In genomic region chr4:112589207-112589606, GRCh38 we compare ENCODE assay signal across 17 cellular contexts. TPM values are rescaled to one million over a fixed set of nuclear protein-coding genes. Genes with fewer than 3 reads are reported as not detected.
DNase-seq lines count a peak whose midpoint lies in the region; ATAC-seq and TF ChIP-seq lines count a peak whose summit lies in the region.
"Had no signal": no experiment of that assay in that cellular context is flagged by ENCODE, and none has a peak within 500 bp of the region (broad histone marks: within the 10 kb centered on the region; RNA-seq: fewer than 3 reads in every experiment).

No MANE protein-coding gene starts in this region.

- H3K27ac Mint-ChIP-seq in chondrocyte (ENCODE audit: unreplicated experiment) (no peak overlapping the region), T-helper 17 cell (no peak overlapping the region)
- H3K27ac Mint-ChIP-seq: activated naive CD4-positive, alpha-beta T cell treated with anti-CD3 and anti-CD28 coated beads, Interleukin-2, amount 50 U/mL, for 24 hours; H9 had no signal

- CTCF ChIA-PET in SK-N-SH (lab: Yijun Ruan, JAX): interaction anchor here (3.5 kb wide), 1 partner anchor 15 kb away, joined by 16 read pairs; no protein-coding TSS in a partner anchor

- no peak for TF ChIP-seq RAD21 in SK-N-SH (IDR thresholded peaks at IDR 0.05; ENCODE audit: low read length)

- no peaks in the 10 kb centered on the region for H3K36me3 ChIP-seq in SK-N-SH (replicated peaks in 1 of 2; ENCODE audit: control insufficient read depth in 1 of 2, insufficient read depth in 2 of 2, low read length in 1 of 2)

- H3K27me3 Mint-ChIP-seq in chondrocyte (ENCODE audit: low read depth) (no peaks in the 10 kb centered on the region), T-helper 17 cell (no peaks in the 10 kb centered on the region)
- H3K27me3 Mint-ChIP-seq: activated naive CD4-positive, alpha-beta T cell treated with anti-CD3 and anti-CD28 coated beads, Interleukin-2, amount 50 U/mL, for 24 hours; central memory CD8-positive, alpha-beta T cell had no signal

- no peaks in the 10 kb centered on the region for H4K20me1 ChIP-seq in SK-N-SH (ENCODE audit: insufficient read depth)

- H3K27me3 ChIP-seq in SK-N-SH (ENCODE audit: insufficient read depth): no peaks in the 10 kb centered on the region

- H2AFZ ChIP-seq in SK-N-SH (ENCODE audit: low read depth): no peak overlapping the region

- H3K4me2 ChIP-seq in SK-N-SH: no peak overlapping the region

- TF ChIP-seq CTCF in SK-N-SH (IDR thresholded peaks at IDR 0.05) (no peak), fibroblast of mammary gland (conservative IDR thresholded peaks at IDR 0.05; ENCODE audit: control insufficient read depth, insufficient read depth, low read depth, low read length) (no peak), chondrocyte (IDR thresholded peaks at IDR 0.05) (no peak)

- TF ChIP-seq EP300 in SK-N-SH (IDR thresholded peaks at IDR 0.05; ENCODE audit: borderline replicate concordance in 1 of 2, low read depth in 1 of 2, low read length in 1 of 2): no peak

- DNase-seq in SK-N-SH: no peak
- peak; percentile 56 for DNase-seq in RKO (ENCODE audit: low spot score)
- DNase-seq in fibroblast of mammary gland (ENCODE audit: low read depth): peak; percentile 43
- DNase-seq in stromal cell of bone marrow (ENCODE audit: low read depth): peak; percentile 8
- no peak for DNase-seq in stimulated activated CD4-positive, alpha-beta T cell treated with anti-CD3 and anti-CD28 coated beads, Interleukin-4, amount 100 ng/mL, for 4 hours
- no peak for DNase-seq in chondrocyte (ENCODE audit: low spot score)
- DNase-seq in T-helper 17 cell: no peak
- DNase-seq: 8988T, COR-L47, H9, left ventricle myocardium superior, NCI-H1105 had no signal

- H3K4me3 ChIP-seq in SK-N-SH (ENCODE audit: low read depth in 2 of 2, low read length in 1 of 2) (no peak overlapping the region), fibroblast of mammary gland (ENCODE audit: control insufficient read depth, low read depth, low read length) (no peak overlapping the region)
- H3K4me3 ChIP-seq: skin epidermis had no signal

- no peak overlapping the region for H3K4me3 Mint-ChIP-seq in chondrocyte (ENCODE audit: unreplicated experiment)
- no peak overlapping the region for H3K4me3 Mint-ChIP-seq in T-helper 17 cell
- H3K4me3 Mint-ChIP-seq: activated naive CD4-positive, alpha-beta T cell treated with anti-CD3 and anti-CD28 coated beads, Interleukin-2, amount 50 U/mL, for 24 hours; central memory CD8-positive, alpha-beta T cell; H9 had no signal

- H3K27ac ChIP-seq in SK-N-SH (ENCODE audit: low read depth in 2 of 2, low read length in 1 of 2): no peak overlapping the region
- H3K27ac ChIP-seq: skin epidermis had no signal

- H3K36me3 Mint-ChIP-seq in chondrocyte (ENCODE audit: low read depth) (peaks cover 5% of the 10 kb centered on the region), T-helper 17 cell (ENCODE audit: low read depth) (no peaks in the 10 kb centered on the region)

- no peaks in the 10 kb centered on the region for H3K4me1 Mint-ChIP-seq in chondrocyte (ENCODE audit: low read depth)
- H3K4me1 Mint-ChIP-seq in T-helper 17 cell: peaks cover 3% of the 10 kb centered on the region
- H3K4me1 Mint-ChIP-seq: activated naive CD4-positive, alpha-beta T cell treated with anti-CD3 and anti-CD28 coated beads, Interleukin-2, amount 50 U/mL, for 24 hours; central memory CD8-positive, alpha-beta T cell; H9 had no signal

- peaks cover 0 to 8% of the 10 kb centered on the region in 2 experiments; a peak in 2 of 4 replicates for H3K4me1 ChIP-seq in SK-N-SH (ENCODE audit: control insufficient read depth in 1 of 2, insufficient read depth in 2 of 2, low read depth in 1 of 2, low read length in 1 of 2)

- H3F3A ChIP-seq in SK-N-SH (replicated peaks; ENCODE audit: insufficient read depth): no peaks in the 10 kb centered on the region

- no peaks in the 10 kb centered on the region for H3K79me2 ChIP-seq in SK-N-SH (ENCODE audit: insufficient read depth)

- ATAC-seq in SK-N-SH treated with all-trans-retinoic acid at 6 μM for 48 hours (no peak), T-helper 17 cell (no peak)
- ATAC-seq: activated CD4-positive, CD25-positive, alpha-beta regulatory T cell treated with anti-CD3 and anti-CD28 coated beads, Interleukin-2, amount 50 U/mL, for 24 hours; left ventricle myocardium superior had no signal

- POLR2A ChIA-PET in SK-N-SH (lab: Yijun Ruan, JAX): no interaction called here

- no peaks in the 10 kb centered on the region for H3K9me2 ChIP-seq in SK-N-SH

- no peaks in the 10 kb centered on the region for H3K9me3 ChIP-seq in SK-N-SH
- H3K9me3 ChIP-seq in T-helper 17 cell (ENCODE audit: control insufficient read depth, low read length, poor library complexity, severe bottlenecking): no peaks in the 10 kb centered on the region

- no peak overlapping the region for H3K9ac ChIP-seq in SK-N-SH

- peaks cover 9% of the 10 kb centered on the region for H3K9me3 Mint-ChIP-seq in chondrocyte (ENCODE audit: low read depth)
- H3K9me3 Mint-ChIP-seq: central memory CD8-positive, alpha-beta T cell; H9 had no signal

TF ChIP-seq in SK-N-SH, 30 proteins besides CTCF, POLR2A, EP300 and RAD21:
- TF ChIP-seq RXRA (IDR thresholded peaks at IDR 0.05; ENCODE audit: borderline replicate concordance, low read depth): peak; percentile 47; the same call in 1 of the 2 replicates
- TF ChIP-seq FOXM1 (IDR thresholded peaks at IDR 0.05; ENCODE audit: low read depth): no peak

TF ChIP-seq in SK-N-SH treated with all-trans-retinoic acid at 6 μM for 48 hours, 23 proteins besides CTCF, POLR2A, EP300 and RAD21 (continues in another document):
- TF ChIP-seq TCF4 (CRISPR knock-in tag; IDR thresholded peaks at IDR 0.05; ENCODE audit: borderline replicate concordance) (no peak), ARNTL (CRISPR knock-in tag; IDR thresholded peaks at IDR 0.05; ENCODE audit: borderline replicate concordance, low read depth) (no peak), RARB (CRISPR knock-in tag; IDR thresholded peaks at IDR 0.05) (no peak), OSR1 (CRISPR knock-in tag; IDR thresholded peaks at IDR 0.05) (no peak), GLIS3 (CRISPR knock-in tag; IDR thresholded peaks at IDR 0.05) (no peak), ZFP30 (CRISPR knock-in tag; IDR thresholded peaks at IDR 0.05) (no peak), POU6F1 (CRISPR knock-in tag; IDR thresholded peaks at IDR 0.05; ENCODE audit: borderline replicate concordance, low read depth) (no peak), ZNF565 (CRISPR knock-in tag; conservative IDR thresholded peaks at IDR 0.05; ENCODE audit: low read depth) (no peak), ZNF70 (CRISPR knock-in tag; IDR thresholded peaks at IDR 0.05) (no peak), ZNF8 (CRISPR knock-in tag; IDR thresholded peaks at IDR 0.05) (no peak), ZFP3 (CRISPR knock-in tag; IDR thresholded peaks at IDR 0.05) (no peak)
- TF ChIP-seq, protein P1, sequence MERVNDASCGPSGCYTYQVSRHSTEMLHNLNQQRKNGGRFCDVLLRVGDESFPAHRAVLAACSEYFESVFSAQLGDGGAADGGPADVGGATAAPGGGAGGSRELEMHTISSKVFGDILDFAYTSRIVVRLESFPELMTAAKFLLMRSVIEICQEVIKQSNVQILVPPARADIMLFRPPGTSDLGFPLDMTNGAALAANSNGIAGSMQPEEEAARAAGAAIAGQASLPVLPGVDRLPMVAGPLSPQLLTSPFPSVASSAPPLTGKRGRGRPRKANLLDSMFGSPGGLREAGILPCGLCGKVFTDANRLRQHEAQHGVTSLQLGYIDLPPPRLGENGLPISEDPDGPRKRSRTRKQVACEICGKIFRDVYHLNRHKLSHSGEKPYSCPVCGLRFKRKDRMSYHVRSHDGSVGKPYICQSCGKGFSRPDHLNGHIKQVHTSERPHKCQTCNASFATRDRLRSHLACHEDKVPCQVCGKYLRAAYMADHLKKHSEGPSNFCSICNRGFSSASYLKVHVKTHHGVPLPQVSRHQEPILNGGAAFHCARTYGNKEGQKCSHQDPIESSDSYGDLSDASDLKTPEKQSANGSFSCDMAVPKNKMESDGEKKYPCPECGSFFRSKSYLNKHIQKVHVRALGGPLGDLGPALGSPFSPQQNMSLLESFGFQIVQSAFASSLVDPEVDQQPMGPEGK (CRISPR knock-in tag; IDR thresholded peaks at IDR 0.05; ENCODE audit: borderline replicate concordance): no peak
- TF ChIP-seq, protein P2, sequence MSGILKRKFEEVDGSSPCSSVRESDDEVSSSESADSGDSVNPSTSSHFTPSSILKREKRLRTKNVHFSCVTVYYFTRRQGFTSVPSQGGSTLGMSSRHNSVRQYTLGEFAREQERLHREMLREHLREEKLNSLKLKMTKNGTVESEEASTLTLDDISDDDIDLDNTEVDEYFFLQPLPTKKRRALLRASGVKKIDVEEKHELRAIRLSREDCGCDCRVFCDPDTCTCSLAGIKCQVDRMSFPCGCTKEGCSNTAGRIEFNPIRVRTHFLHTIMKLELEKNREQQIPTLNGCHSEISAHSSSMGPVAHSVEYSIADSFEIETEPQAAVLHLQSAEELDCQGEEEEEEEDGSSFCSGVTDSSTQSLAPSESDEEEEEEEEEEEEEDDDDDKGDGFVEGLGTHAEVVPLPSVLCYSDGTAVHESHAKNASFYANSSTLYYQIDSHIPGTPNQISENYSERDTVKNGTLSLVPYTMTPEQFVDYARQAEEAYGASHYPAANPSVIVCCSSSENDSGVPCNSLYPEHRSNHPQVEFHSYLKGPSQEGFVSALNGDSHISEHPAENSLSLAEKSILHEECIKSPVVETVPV (CRISPR knock-in tag; IDR thresholded peaks at IDR 0.05): no peak

RNA-seq across cellular contexts. Expression of gene ZGRF1, which starts 47.5 kb away (rescaled TPM):
- 2.4 and 2.9 TPM in 2 replicates for polyA plus RNA-seq in SK-N-SH (2012; rRNA removed)
- polyA plus RNA-seq in SK-N-SH (2012; cell fraction: cytosol; rRNA removed): 1.9 and 2.1 TPM in 2 replicates
- polyA plus RNA-seq in SK-N-SH (2012; cell fraction: nucleus; rRNA removed): 5.2 and 10.2 TPM in 2 replicates
- total RNA-seq in chondrocyte: 4.2 to 9.1 TPM (median 4.3 TPM) in 3 replicates
- total RNA-seq in T-helper 17 cell: 1 to 10 TPM; 5.1 to 6.5 TPM

RNA-seq across cellular contexts. Expression of gene LARP7, which starts 47.7 kb away (rescaled TPM):
- 9.4 and 10.5 TPM in 2 replicates for polyA plus RNA-seq in SK-N-SH (2012; rRNA removed)
- 14.6 and 25.3 TPM in 2 replicates for polyA plus RNA-seq in SK-N-SH (2012; cell fraction: cytosol; rRNA removed)
- 4.3 and 12.6 TPM in 2 replicates for polyA plus RNA-seq in SK-N-SH (2012; cell fraction: nucleus; rRNA removed)
- total RNA-seq in chondrocyte (26.5 to 33.9 TPM (median 27.9 TPM) in 3 replicates), T-helper 17 cell (10 to 100 TPM; 32.9 to 51.7 TPM)

Comparison
In these comparisons a context has a peak if more than half of its experiments do, and no peak if none do; other contexts are left out.
1. DNase-seq: peak in RKO (single experiment), fibroblast of mammary gland (single experiment) and stromal cell of bone marrow (single experiment); none in SK-N-SH (single experiment), stimulated activated CD4-positive, alpha-beta T cell treated with anti-CD3 and anti-CD28 coated beads, Interleukin-4, amount 100 ng/mL, for 4 hours (0 of 2), chondrocyte (single experiment) and T-helper 17 cell (0 of 3).